In genomic region chr17:13016881-13017622, GRCh38 we compare ENCODE assay signal across 8 cellular contexts. TPM values are rescaled to one million over a fixed set of nuclear protein-coding genes. Genes with fewer than 3 reads are reported as not detected.
DNase-seq lines count a peak whose midpoint lies in the region; ATAC-seq, FAIRE-seq and TF ChIP-seq lines count a peak whose summit lies in the region.

No MANE protein-coding gene starts in this region.

- CTCF ChIA-PET in A549 (lab: Yijun Ruan, JAX) = interaction anchor here (1.2 to 8.3 kb wide), 4 partner anchors 8 to 25 kb away, joined by 3 to 111 read pairs (median 26); no protein-coding TSS in a partner anchor

- WGBS in A549 (ENCODE audit: missing lambda C conversion rate) = 13% methylated on average over 20 of the region's 20 CpGs
- no CpG with 5 or more reads among the region's 20 CpGs for WGBS in iPS DF 6.9 (ENCODE audit: insufficient coverage, insufficient read length)
- WGBS in spleen, 5 donors = 16 to 26% (median 23%) methylated on average over 20 of the region's 20 CpGs

- H3K4me3 Mint-ChIP-seq in activated T-helper 2 cell treated with anti-CD3 and anti-CD28 coated beads, Interferon-gamma antibody, Interleukin-2, Interleukin-4, amounts not matched to agents 10 μg/mL and 5 μg/mL and 100 μg/mL, durations not matched to agents 14 hours and 24 hours and 36 hours (ENCODE audit: low read depth) = peak overlapping the region; percentile 92

- H3K9me3 Mint-ChIP-seq in activated T-helper 2 cell treated with anti-CD3 and anti-CD28 coated beads, Interferon-gamma antibody, Interleukin-2, Interleukin-4, amounts not matched to agents 10 μg/mL and 5 μg/mL and 100 μg/mL, durations not matched to agents 14 hours and 24 hours and 36 hours = no peaks in the 10 kb centered on the region

- H3K4me3 ChIP-seq in A549 = peak overlapping the region; percentile 80
- peak overlapping the region; percentile 92 for H3K4me3 ChIP-seq in iPS DF 6.9 (ENCODE audit: low read length)
- peak overlapping the region; percentile 76 to 99 (median 96) for H3K4me3 ChIP-seq in spleen

- intact Hi-C loops in activated T-helper 2 cell treated with anti-CD3 and anti-CD28 coated beads, Interferon-gamma antibody, Interleukin-2, Interleukin-4, amounts not matched to agents 10 μg/mL and 5 μg/mL and 100 μg/mL, durations not matched to agents 14 hours and 24 hours and 36 hours (cut with micrococcal nuclease) = no loop called here
- intact Hi-C loops in spleen (cut with DNase I; ENCODE audit: low total_unique reads) (no loop called here), posterior cingulate gyrus (cut with DNase I) (loop anchor here (5.0 kb wide), 1 partner anchor 1020 kb away; the partner anchor contains the start of gene ZNF18)

- no peaks in the 10 kb centered on the region for H3K27me3 Mint-ChIP-seq in activated T-helper 2 cell treated with anti-CD3 and anti-CD28 coated beads, Interferon-gamma antibody, Interleukin-2, Interleukin-4, amounts not matched to agents 10 μg/mL and 5 μg/mL and 100 μg/mL, durations not matched to agents 14 hours and 24 hours and 36 hours (ENCODE audit: low read depth)

- FAIRE-seq in A549 (lab: Jason Lieb, UNC) = no peak

- H3K27me3 ChIP-seq in iPS DF 6.9 (ENCODE audit: control insufficient read depth, insufficient read depth, low read length) (no peaks in the 10 kb centered on the region), spleen (replicated peaks in 1 of 7) (no peaks in the 10 kb centered on the region)

- TF ChIP-seq POLR2A in A549 (IDR thresholded peaks at IDR 0.05; ENCODE audit: low read length) = no peak
- no peak for TF ChIP-seq POLR2A in spleen (IDR thresholded peaks at IDR 0.05)

- POLR2A ChIA-PET in A549 (lab: Yijun Ruan, JAX) = interaction anchor here (0.6 to 2.1 kb wide), 9 partner anchors 9 to 1020 kb away, joined by 3 to 18 read pairs (median 7); partner anchors contain the start of gene ZNF18

- peak overlapping the region; percentile 77 for H3K4me2 ChIP-seq in A549

- no peak for TF ChIP-seq EP300 in A549 (IDR thresholded peaks at IDR 0.05)

- no peak for TF ChIP-seq RAD21 in A549 (conservative IDR thresholded peaks at IDR 0.05 in 1 of 2, IDR thresholded peaks at IDR 0.05 in 1 of 2)

- peaks cover 47% of the 10 kb centered on the region for H3K36me3 Mint-ChIP-seq in activated T-helper 2 cell treated with anti-CD3 and anti-CD28 coated beads, Interferon-gamma antibody, Interleukin-2, Interleukin-4, amounts not matched to agents 10 μg/mL and 5 μg/mL and 100 μg/mL, durations not matched to agents 14 hours and 24 hours and 36 hours (ENCODE audit: low read depth)

- H3K9me3 ChIP-seq in A549 = no peaks in the 10 kb centered on the region
- H3K9me3 ChIP-seq in iPS DF 6.9 (ENCODE audit: control insufficient read depth, insufficient read depth, low read length) = no peaks in the 10 kb centered on the region
- H3K9me3 ChIP-seq in spleen = no peaks in the 10 kb centered on the region

- peaks cover 20% of the 10 kb centered on the region; the same call in 1 of the 2 replicates for H3K36me3 ChIP-seq in iPS DF 6.9 (ENCODE audit: control insufficient read depth, insufficient read depth, low read length)
- peaks cover 0 to 48% (median 42%) of the 10 kb centered on the region in 6 donors for H3K36me3 ChIP-seq in spleen

- peaks cover 26% of the 10 kb centered on the region for H3K4me1 Mint-ChIP-seq in activated T-helper 2 cell treated with anti-CD3 and anti-CD28 coated beads, Interferon-gamma antibody, Interleukin-2, Interleukin-4, amounts not matched to agents 10 μg/mL and 5 μg/mL and 100 μg/mL, durations not matched to agents 14 hours and 24 hours and 36 hours (ENCODE audit: low read depth)

- H3K4me1 ChIP-seq in A549 (peaks cover 13% of the 10 kb centered on the region), iPS DF 6.9 (ENCODE audit: control insufficient read depth, insufficient read depth, low read length) (no peaks in the 10 kb centered on the region), spleen (peaks cover 6 to 39% (median 28%) of the 10 kb centered on the region in 6 donors)

- H3K27ac Mint-ChIP-seq in activated T-helper 2 cell treated with anti-CD3 and anti-CD28 coated beads, Interferon-gamma antibody, Interleukin-2, Interleukin-4, amounts not matched to agents 10 μg/mL and 5 μg/mL and 100 μg/mL, durations not matched to agents 14 hours and 24 hours and 36 hours = peak overlapping the region; percentile 91

- H3K27ac ChIP-seq in A549 (peak overlapping the region; percentile 85 to 91), iPS DF 6.9 (ENCODE audit: low read length) (no peak overlapping the region), spleen (peak overlapping the region; percentile 72 to 94 (median 90))

- peak; percentile 55 to 58 for ATAC-seq in A549
- peak; percentile 12 for ATAC-seq in GM19324 (IDR thresholded peaks at IDR 0.05; ENCODE audit: low FRiP score, unreplicated experiment)
- ATAC-seq in HG03432 (IDR thresholded peaks at IDR 0.05; ENCODE audit: unreplicated experiment) = peak; percentile 7

- no peak for TF ChIP-seq CTCF in A549 (IDR thresholded peaks at IDR 0.05)
- TF ChIP-seq CTCF in spleen (IDR thresholded peaks at IDR 0.05 in 8 of 11, conservative IDR thresholded peaks at IDR 0.05 in 3 of 11) = no peak

- DNase-seq in A549 (ENCODE audit: low read depth in 1 of 2, low spot score in 1 of 2) (peak in 1 of 2 experiments; percentile 44), iPS DF 6.9 (ENCODE audit: low read depth, low spot score) (no peak), spleen (no peak), posterior cingulate gyrus (no peak), COLO668 (lab: John Stamatoyannopoulos, UW; ENCODE audit: unreplicated experiment) (no peak)
- no peak for DNase-seq in activated T-helper 2 cell treated with anti-CD3 and anti-CD28 coated beads, Interferon-gamma antibody, Interleukin-2, Interleukin-4, amounts not matched to agents 10 μg/mL and 5 μg/mL and 100 μg/mL, durations not matched to agents 14 hours and 24 hours and 36 hours (ENCODE audit: low spot score)

TF ChIP-seq in A549, 52 proteins besides CTCF, POLR2A, EP300 and RAD21 (continues in another document):
- no peak for TF ChIP-seq FOSB (CRISPR knock-in tag; IDR thresholded peaks at IDR 0.05)
- no peak for TF ChIP-seq REST (IDR thresholded peaks at IDR 0.05)
- no peak for TF ChIP-seq MAX (IDR thresholded peaks at IDR 0.05)
- no peak for TF ChIP-seq ESRRA (IDR thresholded peaks at IDR 0.05; ENCODE audit: borderline replicate concordance, low read length)
- no peak for TF ChIP-seq ZC3H11A (IDR thresholded peaks at IDR 0.05)
- TF ChIP-seq CHD2 (IDR thresholded peaks at IDR 0.05; ENCODE audit: low read length, partially characterized antibody) = no peak
- TF ChIP-seq KDM1A (IDR thresholded peaks at IDR 0.05; ENCODE audit: low read depth) = no peak
- no peak for TF ChIP-seq HEYL (CRISPR knock-in tag; IDR thresholded peaks at IDR 0.05)
- no peak for TF ChIP-seq ELK1 (IDR thresholded peaks at IDR 0.05; ENCODE audit: low read depth, low read length)
- TF ChIP-seq RCOR1 (IDR thresholded peaks at IDR 0.05; ENCODE audit: low read depth, low read length) = no peak
- TF ChIP-seq GATA3 (IDR thresholded peaks at IDR 0.05; ENCODE audit: borderline replicate concordance) = no peak
- no peak for TF ChIP-seq MYC (IDR thresholded peaks at IDR 0.05; ENCODE audit: borderline replicate concordance, low read length)

RNA-seq across cellular contexts. Expression of gene ELAC2, which starts 0.8 kb away (rescaled TPM):
- polyA plus RNA-seq in A549 (2011; rRNA removed) (97.9 and 103 TPM in 2 replicates), A549 (2017; fragmentation: RNase III; extraction: RNeasy Plus Mini Kit Qiagen cat#74134 plus additional on column Dnase treatment) (106 to 114 TPM (median 109 TPM) in 3 replicates), spleen (10 to 100 TPM; 29.4 to 36.4 (median 35.0) TPM)
- 159 and 180 TPM in 2 replicates for polyA plus RNA-seq in A549 (2012; cell fraction: cytosol; rRNA removed)
- 366 and 419 TPM in 2 replicates for polyA plus RNA-seq in A549 (2012; cell fraction: nucleus; rRNA removed)
- polyA minus RNA-seq in A549 (2011; rRNA and poly(A)+ RNA removed) = 197 and 211 TPM in 2 replicates
- 80.7 and 91.2 TPM in 2 replicates for total RNA-seq in activated T-helper 2 cell treated with anti-CD3 and anti-CD28 coated beads, Interferon-gamma antibody, Interleukin-2, Interleukin-4, amounts not matched to agents 10 μg/mL and 5 μg/mL and 100 μg/mL, durations not matched to agents 14 hours and 24 hours and 36 hours
- 100 to 1,000 TPM in 2 of 7 donors, 10 to 100 TPM in 5; 47.6 to 110 (median 79.3) TPM for total RNA-seq in spleen
